In the genomic region with DNA sequence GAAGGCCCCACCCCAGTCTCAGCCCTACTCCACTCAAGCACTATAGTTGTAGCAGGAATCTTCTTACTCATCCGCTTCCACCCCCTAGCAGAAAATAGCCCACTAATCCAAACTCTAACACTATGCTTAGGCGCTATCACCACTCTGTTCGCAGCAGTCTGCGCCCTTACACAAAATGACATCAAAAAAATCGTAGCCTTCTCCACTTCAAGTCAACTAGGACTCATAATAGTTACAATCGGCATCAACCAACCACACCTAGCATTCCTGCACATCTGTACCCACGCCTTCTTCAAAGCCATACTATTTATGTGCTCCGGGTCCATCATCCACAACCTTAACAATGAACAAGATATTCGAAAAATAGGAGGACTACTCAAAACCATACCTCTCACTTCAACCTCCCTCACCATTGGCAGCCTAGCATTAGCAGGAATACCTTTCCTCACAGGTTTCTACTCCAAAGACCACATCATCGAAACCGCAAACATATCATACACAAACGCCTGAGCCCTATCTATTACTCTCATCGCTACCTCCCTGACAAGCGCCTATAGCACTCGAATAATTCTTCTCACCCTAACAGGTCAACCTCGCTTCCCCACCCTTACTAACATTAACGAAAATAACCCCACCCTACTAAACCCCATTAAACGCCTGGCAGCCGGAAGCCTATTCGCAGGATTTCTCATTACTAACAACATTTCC, we compare ENCODE assay signal across 2 cellular contexts.
A peak's percentile ranks its signal among the peaks of the same experiment; 100 is the strongest.
TF ChIP-seq lines count a peak whose summit lies in the region.

No MANE protein-coding gene starts in this region.

TF ChIP-seq in HepG2, 621 proteins besides CTCF, POLR2A, EP300 and RAD21:
- TF ChIP-seq U2AF1 (optimal IDR thresholded peaks at IDR 0.05; ENCODE audit: low read depth, low read length), result peak; percentile 100
- no peak for TF ChIP-seq ARID5B (CRISPR knock-in tag; IDR thresholded peaks at IDR 0.05)
- peak; percentile 87 for TF ChIP-seq TEAD3 (CRISPR knock-in tag; optimal IDR thresholded peaks at IDR 0.05; ENCODE audit: borderline replicate concordance)
- peak; percentile 97 for TF ChIP-seq CCAR2 (optimal IDR thresholded peaks at IDR 0.05; ENCODE audit: low read depth, low read length)
- peak; percentile 98 for TF ChIP-seq XRCC5 (optimal IDR thresholded peaks at IDR 0.05; ENCODE audit: low read length)
- no peak for TF ChIP-seq TP53 (CRISPR knock-in tag; conservative IDR thresholded peaks at IDR 0.05)
- peak; percentile 99 for TF ChIP-seq SRSF1 (optimal IDR thresholded peaks at IDR 0.05; ENCODE audit: low read depth, low read length)

TF ChIP-seq in K562, 482 proteins besides CTCF, POLR2A, EP300 and RAD21:
- TF ChIP-seq SRSF7 (optimal IDR thresholded peaks at IDR 0.05; ENCODE audit: low read depth, low read length) (peak; percentile 98), ZNF445 (CRISPR knock-in tag; IDR thresholded peaks at IDR 0.05; ENCODE audit: low read depth) (no peak), TBP (optimal IDR thresholded peaks at IDR 0.05; ENCODE audit: low read depth, low read length) (peak; percentile 27)
TF ChIP-seq in K562: peak in this region for 2.
